In the genomic region with DNA sequence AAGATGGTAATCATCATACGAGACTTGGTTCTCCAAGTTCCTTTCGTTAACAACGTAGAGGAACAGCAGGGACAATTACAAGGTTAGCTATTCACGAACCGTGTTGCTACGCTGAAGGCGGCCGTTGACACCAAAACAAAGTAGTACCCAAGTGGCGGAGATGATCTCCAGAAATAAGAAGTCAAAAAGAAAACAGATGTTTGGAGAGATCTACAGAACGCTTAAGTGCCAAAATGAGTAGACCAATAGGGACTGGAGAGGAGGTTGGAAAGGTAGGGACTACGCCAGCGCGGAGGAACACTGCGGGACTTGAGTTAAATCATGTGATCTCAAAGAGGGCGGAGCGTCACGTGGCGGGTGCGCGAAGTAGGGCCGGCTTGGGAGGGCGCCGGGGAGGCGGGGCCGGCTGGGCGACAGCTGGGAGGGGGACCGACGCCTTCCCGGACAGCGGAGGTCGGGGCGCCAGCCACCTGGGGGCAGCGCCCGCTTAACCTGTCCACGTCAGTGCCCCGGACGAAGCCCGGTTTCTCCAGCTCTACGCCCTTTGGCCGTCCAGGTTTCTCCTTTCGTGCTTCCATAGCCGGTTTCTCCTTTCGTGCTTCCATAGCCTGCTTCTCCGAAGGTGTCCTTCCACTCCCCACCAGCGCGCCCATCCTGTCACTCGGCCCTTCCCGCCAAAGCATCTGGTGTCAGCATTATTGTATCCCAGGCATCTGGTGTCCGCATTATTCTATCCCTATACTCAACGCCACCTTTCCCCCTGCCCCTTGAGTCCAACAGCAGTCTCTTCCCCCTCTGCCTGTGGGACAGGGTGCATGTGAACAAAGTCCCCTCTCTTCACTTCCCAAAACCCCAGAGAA, we compare ENCODE assay signal across 1 cellular context.
TF ChIP-seq lines count a peak whose summit lies in the region.

No MANE protein-coding gene starts in this region.

TF ChIP-seq in K562, 482 proteins besides CTCF, POLR2A, EP300 and RAD21 (continued from another document and continues in another):
- TF ChIP-seq, protein P1, sequence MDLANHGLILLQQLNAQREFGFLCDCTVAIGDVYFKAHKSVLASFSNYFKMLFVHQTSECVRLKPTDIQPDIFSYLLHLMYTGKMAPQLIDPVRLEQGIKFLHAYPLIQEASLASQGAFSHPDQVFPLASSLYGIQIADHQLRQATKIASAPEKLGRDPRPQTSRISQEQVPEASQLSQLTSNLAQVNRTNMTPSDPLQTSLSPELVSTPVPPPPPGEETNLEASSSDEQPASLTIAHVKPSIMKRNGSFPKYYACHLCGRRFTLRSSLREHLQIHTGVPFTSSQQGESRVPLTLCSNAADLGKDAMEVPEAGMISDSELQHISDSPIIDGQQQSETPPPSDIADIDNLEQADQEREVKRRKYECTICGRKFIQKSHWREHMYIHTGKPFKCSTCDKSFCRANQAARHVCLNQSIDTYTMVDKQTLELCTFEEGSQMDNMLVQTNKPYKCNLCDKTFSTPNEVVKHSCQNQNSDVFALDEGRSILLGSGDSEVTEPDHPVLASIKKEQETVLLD (IDR thresholded peaks at IDR 0.05) = peak; percentile 59; the same call in 1 of the 2 replicates
- TF ChIP-seq SMARCB1 (IDR thresholded peaks at IDR 0.05; ENCODE audit: insufficient read length, low read depth) (no peak), MBD2 (IDR thresholded peaks at IDR 0.05; ENCODE audit: borderline replicate concordance, low read depth) (no peak), TEAD2 (tag; IDR thresholded peaks at IDR 0.05) (no peak), KAT2B (IDR thresholded peaks at IDR 0.05; ENCODE audit: low read depth, low read length) (no peak), NBN (IDR thresholded peaks at IDR 0.05; ENCODE audit: low read depth) (0 out of 2 replicates have a peak, but pooled peaks have one; percentile 22), RBM25 (IDR thresholded peaks at IDR 0.05; ENCODE audit: low read depth, low read length, severe bottlenecking) (no peak), REST (CRISPR knock-in tag; IDR thresholded peaks at IDR 0.05; ENCODE audit: low read depth) (no peak), CHD4 (IDR thresholded peaks at IDR 0.05; ENCODE audit: insufficient read depth, insufficient replicate concordance, low read depth, low read length, poor library complexity, severe bottlenecking) (no peak), TCF7 (IDR thresholded peaks at IDR 0.05; ENCODE audit: borderline replicate concordance) (peak; percentile 60; the same call in 1 of the 2 replicates), MAFG (tag; conservative IDR thresholded peaks at IDR 0.05) (no peak), ZC3H8 (IDR thresholded peaks at IDR 0.05) (no peak), FOXK2 (conservative IDR thresholded peaks at IDR 0.05 in 1 of 2, IDR thresholded peaks at IDR 0.05 in 1 of 2; ENCODE audit: low read depth in 2 of 2) (peak; percentile 91 to 94), ZNF174 (CRISPR knock-in tag; IDR thresholded peaks at IDR 0.05) (no peak), ZBTB40 (IDR thresholded peaks at IDR 0.05) (peak; percentile 71), ZBTB40 (CRISPR knock-in tag; IDR thresholded peaks at IDR 0.05) (no peak), SUPT5H (IDR thresholded peaks at IDR 0.05) (peak; percentile 81), SNRNP70 (optimal IDR thresholded peaks at IDR 0.05; ENCODE audit: low read depth, low read length) (no peak), HDAC6 (IDR thresholded peaks at IDR 0.05; ENCODE audit: low read depth, low read length) (no peak), WHSC1 (IDR thresholded peaks at IDR 0.05; ENCODE audit: low read length) (no peak), ZNF212 (CRISPR knock-in tag; IDR thresholded peaks at IDR 0.05) (no peak; the same call in 1 of the 2 replicates), BACH1 (tag; IDR thresholded peaks at IDR 0.05) (no peak), LARP7 (IDR thresholded peaks at IDR 0.05) (no peak), ZNF431 (CRISPR knock-in tag; IDR thresholded peaks at IDR 0.05) (0 out of 2 replicates have a peak, but pooled peaks have one; percentile 30), BRD9 (IDR thresholded peaks at IDR 0.05; ENCODE audit: low read depth, partially characterized antibody) (peak; percentile 70), GTF2F1 (IDR thresholded peaks at IDR 0.05; ENCODE audit: low read depth, low read length) (no peak), HDAC3 (IDR thresholded peaks at IDR 0.05; ENCODE audit: borderline replicate concordance, partially characterized antibody) (no peak), ZNF197 (CRISPR knock-in tag; IDR thresholded peaks at IDR 0.05; ENCODE audit: low read depth) (no peak), MXI1 (IDR thresholded peaks at IDR 0.05; ENCODE audit: low read depth, low read length) (no peak), GATAD2A (IDR thresholded peaks at IDR 0.05) (no peak), BRCA1 (IDR thresholded peaks at IDR 0.05) (no peak), BRCA1 (CRISPR knock-in tag; IDR thresholded peaks at IDR 0.05) (no peak), SAFB2 (IDR thresholded peaks at IDR 0.05; ENCODE audit: borderline replicate concordance, low read depth, low read length, severe bottlenecking) (no peak), ZNF644 (tag; IDR thresholded peaks at IDR 0.05; ENCODE audit: low read depth) (no peak), ZSCAN29 (IDR thresholded peaks at IDR 0.05) (no peak), ZNF75A (CRISPR knock-in tag; IDR thresholded peaks at IDR 0.05) (no peak), BMI1 (IDR thresholded peaks at IDR 0.05; ENCODE audit: low read length) (no peak), VEZF1 (CRISPR knock-in tag; IDR thresholded peaks at IDR 0.05) (peak; percentile 90), IFI16 (CRISPR knock-in tag; IDR thresholded peaks at IDR 0.05) (no peak), ZNF140 (CRISPR knock-in tag; IDR thresholded peaks at IDR 0.05) (no peak), NR2C1 (IDR thresholded peaks at IDR 0.05) (peak; percentile 70; the same call in 1 of the 2 replicates), NR2C1 (tag; IDR thresholded peaks at IDR 0.05) (no peak), HDGF (IDR thresholded peaks at IDR 0.05) (no peak)
- TF ChIP-seq, protein P2, sequence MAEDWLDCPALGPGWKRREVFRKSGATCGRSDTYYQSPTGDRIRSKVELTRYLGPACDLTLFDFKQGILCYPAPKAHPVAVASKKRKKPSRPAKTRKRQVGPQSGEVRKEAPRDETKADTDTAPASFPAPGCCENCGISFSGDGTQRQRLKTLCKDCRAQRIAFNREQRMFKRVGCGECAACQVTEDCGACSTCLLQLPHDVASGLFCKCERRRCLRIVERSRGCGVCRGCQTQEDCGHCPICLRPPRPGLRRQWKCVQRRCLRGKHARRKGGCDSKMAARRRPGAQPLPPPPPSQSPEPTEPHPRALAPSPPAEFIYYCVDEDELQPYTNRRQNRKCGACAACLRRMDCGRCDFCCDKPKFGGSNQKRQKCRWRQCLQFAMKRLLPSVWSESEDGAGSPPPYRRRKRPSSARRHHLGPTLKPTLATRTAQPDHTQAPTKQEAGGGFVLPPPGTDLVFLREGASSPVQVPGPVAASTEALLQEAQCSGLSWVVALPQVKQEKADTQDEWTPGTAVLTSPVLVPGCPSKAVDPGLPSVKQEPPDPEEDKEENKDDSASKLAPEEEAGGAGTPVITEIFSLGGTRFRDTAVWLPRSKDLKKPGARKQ (CRISPR knock-in tag; IDR thresholded peaks at IDR 0.05) = no peak
- TF ChIP-seq, protein P3, sequence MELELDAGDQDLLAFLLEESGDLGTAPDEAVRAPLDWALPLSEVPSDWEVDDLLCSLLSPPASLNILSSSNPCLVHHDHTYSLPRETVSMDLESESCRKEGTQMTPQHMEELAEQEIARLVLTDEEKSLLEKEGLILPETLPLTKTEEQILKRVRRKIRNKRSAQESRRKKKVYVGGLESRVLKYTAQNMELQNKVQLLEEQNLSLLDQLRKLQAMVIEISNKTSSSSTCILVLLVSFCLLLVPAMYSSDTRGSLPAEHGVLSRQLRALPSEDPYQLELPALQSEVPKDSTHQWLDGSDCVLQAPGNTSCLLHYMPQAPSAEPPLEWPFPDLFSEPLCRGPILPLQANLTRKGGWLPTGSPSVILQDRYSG (tag; conservative IDR thresholded peaks at IDR 0.05; ENCODE audit: low read depth) = no peak
